In genomic region chr3:125211523-125212095, GRCh38 we compare ENCODE assay signal across 12 cellular contexts. TPM values are rescaled to one million over a fixed set of nuclear protein-coding genes. Genes with fewer than 3 reads are reported as not detected.
DNase-seq lines count a peak whose midpoint lies in the region; TF ChIP-seq lines count a peak whose summit lies in the region.
"Had no signal": no experiment of that assay in that cellular context is flagged by ENCODE, and none has a peak within 500 bp of the region (broad histone marks: within the 10 kb centered on the region; RNA-seq: fewer than 3 reads in every experiment).

No MANE protein-coding gene starts in this region.

- intact Hi-C loops in activated CD4-positive, alpha-beta memory T cell treated with anti-CD3 and anti-CD28 coated beads for 36 hours (cut with micrococcal nuclease): loop anchor here (5.0 kb wide), 1 partner anchor 54 kb away; no protein-coding TSS in a partner anchor

- in situ Hi-C loops in KBM-7 (cut with MboI; ENCODE audit: low pct_unique_long_range_greater_than_20kb, low sequenced_read_pairs): no loop called here

- H3K27ac ChIP-seq in C4-2B (peak overlapping the region; percentile 95), endodermal cell (ENCODE audit: low read depth, low read length) (no peak overlapping the region)

- no peaks in the 10 kb centered on the region for H3K9me3 ChIP-seq in endodermal cell (ENCODE audit: control insufficient read depth, low read length)

- peaks cover 23% of the 10 kb centered on the region for H3K4me1 Mint-ChIP-seq in endodermal cell
- peaks cover 6% of the 10 kb centered on the region for H3K4me1 Mint-ChIP-seq in nephron
- peaks cover 16% of the 10 kb centered on the region for H3K4me1 Mint-ChIP-seq in activated CD4-positive, alpha-beta memory T cell treated with anti-CD3 and anti-CD28 coated beads for 36 hours (ENCODE audit: low read depth)

- H3K9ac ChIP-seq in endodermal cell (ENCODE audit: extremely low read depth, low read length, poor library complexity, severe bottlenecking): peak overlapping the region; percentile 68

- peak overlapping the region; percentile 77 for H3K4me3 ChIP-seq in LNCaP clone FGC (ENCODE audit: low read depth, low read length)
- H3K4me3 ChIP-seq in endodermal cell (ENCODE audit: low read length): peak overlapping the region; percentile 75

- CTCF ChIA-PET in activated CD4-positive, alpha-beta memory T cell treated with anti-CD3 and anti-CD28 coated beads for 36 hours (lab: Charles Lee): no interaction called here

- no peaks in the 10 kb centered on the region for H3K4me1 ChIP-seq in endodermal cell (ENCODE audit: control insufficient read depth, insufficient read depth, low read length)

- H3K4me3 Mint-ChIP-seq in endodermal cell (peak overlapping the region; percentile 69), nephron (peak overlapping the region; percentile 78 to 83 (median 81))
- no peak overlapping the region for H3K4me3 Mint-ChIP-seq in activated CD4-positive, alpha-beta memory T cell treated with anti-CD3 and anti-CD28 coated beads for 36 hours

- POLR2A ChIA-PET in activated CD4-positive, alpha-beta memory T cell treated with anti-CD3 and anti-CD28 coated beads for 36 hours (lab: Charles Lee): no interaction called here

- H3K27me3 ChIP-seq in endodermal cell (ENCODE audit: control insufficient read depth, insufficient read depth, low read length, poor library complexity, severe bottlenecking): peaks cover 9% of the 10 kb centered on the region

- H3K9me3 Mint-ChIP-seq in endodermal cell: no peaks in the 10 kb centered on the region
- H3K9me3 Mint-ChIP-seq in nephron: no peaks in the 10 kb centered on the region
- H3K9me3 Mint-ChIP-seq in activated CD4-positive, alpha-beta memory T cell treated with anti-CD3 and anti-CD28 coated beads for 36 hours: no peaks in the 10 kb centered on the region

- 61 to 90% methylated on average over 3 to 11 of the region's 11 CpGs for WGBS in endodermal cell (ENCODE audit: insufficient coverage in 1 of 2, insufficient read length in 1 of 2), 2 experiments

- DNase-seq in LNCaP clone FGC (ENCODE audit: low read depth) (no peak), endodermal cell (no peak), KBM-7 (no peak), dermis blood vessel endothelial cell (no peak), NK-92 (lab: John Stamatoyannopoulos, UW; ENCODE audit: unreplicated experiment) (no peak)
- no peak for DNase-seq in activated CD4-positive, alpha-beta memory T cell treated with anti-CD3 and anti-CD28 coated beads for 36 hours
- DNase-seq: activated naive CD4-positive, alpha-beta T cell; hypothalamus; NCI-H1436; SW 1271 had no signal

- H3K36me3 Mint-ChIP-seq in endodermal cell (ENCODE audit: low read depth) (peaks cover 3% of the 10 kb centered on the region), nephron (ENCODE audit: low read depth) (no peaks in the 10 kb centered on the region)
- peaks cover 2% of the 10 kb centered on the region for H3K36me3 Mint-ChIP-seq in activated CD4-positive, alpha-beta memory T cell treated with anti-CD3 and anti-CD28 coated beads for 36 hours

- no peak for TF ChIP-seq CTCF in C4-2B (conservative IDR thresholded peaks at IDR 0.05)
- TF ChIP-seq CTCF in LNCaP clone FGC (IDR thresholded peaks at IDR 0.05; ENCODE audit: control insufficient read depth, extremely low read depth, insufficient read depth): no peak
- no peak for TF ChIP-seq CTCF in endodermal cell (conservative IDR thresholded peaks at IDR 0.05)
- no peak for TF ChIP-seq CTCF in nephron (IDR thresholded peaks at IDR 0.05; ENCODE audit: unreplicated experiment in 3 of 3)

- no peaks in the 10 kb centered on the region for H3K36me3 ChIP-seq in endodermal cell (ENCODE audit: control insufficient read depth, insufficient read depth, low read length)

- H3K27me3 Mint-ChIP-seq in endodermal cell (ENCODE audit: insufficient read depth) (peaks cover 3% of the 10 kb centered on the region), nephron (ENCODE audit: low read depth) (peaks cover 55% of the 10 kb centered on the region)
- H3K27me3 Mint-ChIP-seq in activated CD4-positive, alpha-beta memory T cell treated with anti-CD3 and anti-CD28 coated beads for 36 hours: peaks cover 50% of the 10 kb centered on the region

- H3K27ac Mint-ChIP-seq in endodermal cell: peak overlapping the region; percentile 81
- H3K27ac Mint-ChIP-seq in nephron: peak overlapping the region in 2 of 3 experiments; percentile 43 to 71
- H3K27ac Mint-ChIP-seq in activated CD4-positive, alpha-beta memory T cell treated with anti-CD3 and anti-CD28 coated beads for 36 hours: no peak overlapping the region

RNA-seq across cellular contexts. Expression of gene SLC12A8, which starts 0.9 kb away (rescaled TPM):
- total RNA-seq in endodermal cell (10 to 100 TPM; 17.3 to 18.6 TPM), dermis blood vessel endothelial cell (0.34 and 0.70 TPM in 2 replicates)
- 4.2 TPM for polyA plus RNA-seq in endodermal cell (2013, experiment 1 of 2)
- polyA plus RNA-seq in endodermal cell (2013, experiment 2 of 2): 4.1 TPM
- under 1 TPM; 0.48 to 1.00 TPM for total RNA-seq in activated CD4-positive, alpha-beta memory T cell treated with anti-CD3 and anti-CD28 coated beads for 36 hours

Comparison
In these comparisons a context has a peak if more than half of its experiments do, and no peak if none do; other contexts are left out.
1. RNA of gene SLC12A8, which starts 0.9 kb away (total RNA-seq): 17.3 to 18.6 TPM in endodermal cell; 0.48 to 1.00 TPM in activated CD4-positive, alpha-beta memory T cell treated with anti-CD3 and anti-CD28 coated beads for 36 hours and 0.34 to 0.70 TPM in dermis blood vessel endothelial cell; every median in the first group is over 4 times any median in the second.